Comparison of ENCODE assay signal across 8 cellular contexts in genomic region chr19:40348961-40349507, GRCh38. TPM values are rescaled to one million over a fixed set of nuclear protein-coding genes. Genes with fewer than 3 reads are reported as not detected.
DNase-seq lines count a peak whose midpoint lies in the region; ATAC-seq and TF ChIP-seq lines count a peak whose summit lies in the region.

No MANE protein-coding gene starts in this region.

- H3K9me3 ChIP-seq in heart left ventricle (no peaks in the 10 kb centered on the region), iPS-15b (ENCODE audit: control insufficient read depth, insufficient read depth, low read length) (no peaks in the 10 kb centered on the region), smooth muscle cell (replicated peaks; ENCODE audit: low read depth) (no peaks in the 10 kb centered on the region)

- ATAC-seq in heart left ventricle (no peak), Right ventricle myocardium inferior (no peak), GM21381 (IDR thresholded peaks at IDR 0.05; ENCODE audit: unreplicated experiment) (no peak), GM21717 (IDR thresholded peaks at IDR 0.05; ENCODE audit: unreplicated experiment) (no peak)
- no peak for ATAC-seq in activated naive CD8-positive, alpha-beta T cell treated with anti-CD3 and anti-CD28 coated beads, Interleukin-2, amount 50 U/mL, for 24 hours

- H3F3A ChIP-seq in smooth muscle cell (ENCODE audit: low read depth): no peaks in the 10 kb centered on the region

- TF ChIP-seq POLR2A in heart left ventricle (IDR thresholded peaks at IDR 0.05): no peak

- WGBS in heart left ventricle, 4 donors: 11 to 18% (median 15%) methylated on average over 17 of the region's 17 CpGs
- 19% methylated on average over 17 of the region's 17 CpGs for WGBS in smooth muscle cell (ENCODE audit: low lambda C conversion rate)

- peaks cover 2% of the 10 kb centered on the region for H3K27me3 Mint-ChIP-seq in activated naive CD8-positive, alpha-beta T cell treated with anti-CD3 and anti-CD28 coated beads, Interleukin-2, amount 50 U/mL, for 24 hours

- H3K36me3 ChIP-seq in heart left ventricle (peaks cover 0 to 7% (median 0%) of the 10 kb centered on the region in 9 donors), iPS-15b (ENCODE audit: control insufficient read depth, insufficient read depth, low read length) (no peaks in the 10 kb centered on the region), smooth muscle cell (ENCODE audit: low read depth) (no peaks in the 10 kb centered on the region)

- peaks cover 0 to 31% (median 19%) of the 10 kb centered on the region in 12 donors for H3K4me1 ChIP-seq in heart left ventricle
- no peaks in the 10 kb centered on the region for H3K4me1 ChIP-seq in iPS-15b (ENCODE audit: control insufficient read depth, insufficient read depth, low read length)
- H3K4me1 ChIP-seq in smooth muscle cell (ENCODE audit: low read depth): peaks cover 9% of the 10 kb centered on the region

- intact Hi-C loops in heart left ventricle (cut with DNase I) (loop anchor here in 2 of 10 donors (2.0 to 10.0 kb wide), 5 partner anchors 52 to 93 kb away; partner anchors contain the start of genes SERTAD1 (in 1 of the 2) and SERTAD3 (in 1 of the 2)), Right ventricle myocardium inferior (cut with DNase I) (loop anchor here (1.0 to 5.0 kb wide), 2 partner anchors 54 to 73 kb away; no protein-coding TSS in a partner anchor)

- DNase-seq in heart left ventricle: no peak
- DNase-seq in Right ventricle myocardium inferior (ENCODE audit: missing footprints): no peak
- DNase-seq in NCI-H2227 (lab: John Stamatoyannopoulos, UW; ENCODE audit: unreplicated experiment): peak; percentile 86
- no peak for DNase-seq in activated naive CD8-positive, alpha-beta T cell treated with anti-CD3 and anti-CD28 coated beads, Interleukin-2, amount 50 U/mL, for 24 hours
- DNase-seq in smooth muscle cell (lab: John Stamatoyannopoulos, UW; ENCODE audit: unreplicated experiment): no peak

- H3K9me3 Mint-ChIP-seq in activated naive CD8-positive, alpha-beta T cell treated with anti-CD3 and anti-CD28 coated beads, Interleukin-2, amount 50 U/mL, for 24 hours: no peaks in the 10 kb centered on the region

- TF ChIP-seq CTCF in heart left ventricle (IDR thresholded peaks at IDR 0.05): no peak
- no peak for TF ChIP-seq CTCF in smooth muscle cell (IDR thresholded peaks at IDR 0.05; ENCODE audit: borderline replicate concordance, insufficient read depth, poor library complexity, severe bottlenecking)

- peaks cover 62% of the 10 kb centered on the region for H3K79me2 ChIP-seq in smooth muscle cell (ENCODE audit: low read depth)

- H3K4me3 ChIP-seq in heart left ventricle: peak overlapping the region; percentile 38 to 98 (median 76)
- peak overlapping the region; percentile 59 for H3K4me3 ChIP-seq in iPS-15b (ENCODE audit: low read depth, low read length)
- peak overlapping the region; percentile 88 for H3K4me3 ChIP-seq in smooth muscle cell

- H3K36me3 Mint-ChIP-seq in activated naive CD8-positive, alpha-beta T cell treated with anti-CD3 and anti-CD28 coated beads, Interleukin-2, amount 50 U/mL, for 24 hours (ENCODE audit: low read depth): peaks cover 3% of the 10 kb centered on the region

- H3K9ac ChIP-seq in iPS-15b (ENCODE audit: low read depth, low read length) (peak overlapping the region; percentile 55), smooth muscle cell (ENCODE audit: low read depth) (peak overlapping the region; percentile 80)

- H3K27ac ChIP-seq in heart left ventricle (peak overlapping the region; percentile 55 to 88 (median 78)), smooth muscle cell (ENCODE audit: low read depth) (peak overlapping the region; percentile 10)

- H4K20me1 ChIP-seq in smooth muscle cell (ENCODE audit: low read depth): no peaks in the 10 kb centered on the region

- H3K27ac Mint-ChIP-seq in activated naive CD8-positive, alpha-beta T cell treated with anti-CD3 and anti-CD28 coated beads, Interleukin-2, amount 50 U/mL, for 24 hours: peak overlapping the region; percentile 86

- H3K27me3 ChIP-seq in heart left ventricle: no peaks in the 10 kb centered on the region
- no peaks in the 10 kb centered on the region for H3K27me3 ChIP-seq in iPS-15b (ENCODE audit: control insufficient read depth, insufficient read depth, low read length)
- H3K27me3 ChIP-seq in smooth muscle cell (ENCODE audit: low read depth): no peaks in the 10 kb centered on the region

- peak overlapping the region; percentile 93 for H3K4me2 ChIP-seq in smooth muscle cell

- H2AFZ ChIP-seq in smooth muscle cell (ENCODE audit: low read depth): peak overlapping the region; percentile 88

- H3K4me3 Mint-ChIP-seq in activated naive CD8-positive, alpha-beta T cell treated with anti-CD3 and anti-CD28 coated beads, Interleukin-2, amount 50 U/mL, for 24 hours: peak overlapping the region; percentile 87

- H3K4me1 Mint-ChIP-seq in activated naive CD8-positive, alpha-beta T cell treated with anti-CD3 and anti-CD28 coated beads, Interleukin-2, amount 50 U/mL, for 24 hours: peaks cover 25% of the 10 kb centered on the region

RNA-seq across cellular contexts. Expression of gene PLD3, which starts 0.5 kb away (rescaled TPM):
- 100 to 1,000 TPM; 138 to 375 (median 183) TPM for total RNA-seq in heart left ventricle
- 100 to 1,000 TPM; 109 to 146 TPM for polyA plus RNA-seq in heart left ventricle
- 169 TPM for total RNA-seq in Right ventricle myocardium inferior
- total RNA-seq in smooth muscle cell: 716 and 737 TPM in 2 replicates
- 880 and 1,023 TPM in 2 replicates for polyA plus RNA-seq in smooth muscle cell

RNA-seq across cellular contexts. Expression of gene C19orf47, which starts 0.8 kb away (rescaled TPM):
- total RNA-seq in heart left ventricle: 100 to 1,000 TPM in 8 of 9 donors, 10 to 100 TPM in 1; 99.1 to 230 (median 148) TPM
- polyA plus RNA-seq in heart left ventricle: 100 to 1,000 TPM; 226 to 314 TPM
- 222 TPM for total RNA-seq in Right ventricle myocardium inferior
- 6.3 and 7.6 TPM in 2 replicates for total RNA-seq in smooth muscle cell
- polyA plus RNA-seq in smooth muscle cell: 7.8 and 9.3 TPM in 2 replicates

RNA-seq across cellular contexts. Expression of gene HIPK4, which starts 40.9 kb away (rescaled TPM):
- total RNA-seq in heart left ventricle: under 1 TPM in 3 of 9 donors, not detected in 6; 0.07 to 0.14 (median 0.12) TPM
- under 1 TPM; 0.08 to 0.12 TPM for polyA plus RNA-seq in heart left ventricle
- total RNA-seq in Right ventricle myocardium inferior: not detected
- total RNA-seq in smooth muscle cell: not detected in 2 replicates
- polyA plus RNA-seq in smooth muscle cell: 0.32 and 0.39 TPM in 2 replicates

Comparison
In these comparisons a context has a peak if more than half of its experiments do, and no peak if none do; other contexts are left out.
1. RNA of gene C19orf47, which starts 0.8 kb away (total RNA-seq): 222 TPM in Right ventricle myocardium inferior (single experiment) and 99.1 to 230 TPM in heart left ventricle; 6.3 to 7.6 TPM in smooth muscle cell; every median in the first group is over 10 times any median in the second.
2. Peak in every context shown above with its lines, with median percentiles within 50 percentile points of each other: H3K4me3 ChIP-seq.